ENCODE assay signal across 20 cellular contexts in genomic region chr3:178353292-178353814, GRCh38.
DNase-seq lines count a peak whose midpoint lies in the region; ATAC-seq, FAIRE-seq and TF ChIP-seq lines count a peak whose summit lies in the region.
"Had no signal": no experiment of that assay in that cellular context is flagged by ENCODE, and none has a peak within 500 bp of the region (broad histone marks: within the 10 kb centered on the region; RNA-seq: fewer than 3 reads in every experiment).

No MANE protein-coding gene starts in this region.

- TF ChIP-seq RAD21 in A549 (conservative IDR thresholded peaks at IDR 0.05 in 1 of 2, IDR thresholded peaks at IDR 0.05 in 1 of 2), result no peak

- peaks cover 36% of the 10 kb centered on the region; the same call in 2 of the 3 replicates for H3K4me1 ChIP-seq in A549
- peaks cover 27% of the 10 kb centered on the region for H3K4me1 ChIP-seq in SJSA1 (replicated peaks)
- H3K4me1 ChIP-seq in sigmoid colon, result peaks cover 0 to 16% (median 9%) of the 10 kb centered on the region in 4 donors
- H3K4me1 ChIP-seq: foreskin keratinocyte, lower lobe of right lung, right lobe of liver had no signal

- H3K9me3 ChIP-seq in A549 (peaks cover 6% of the 10 kb centered on the region; the same call in 1 of the 3 replicates), SJSA1 (replicated peaks) (no peaks in the 10 kb centered on the region), sigmoid colon (no peaks in the 10 kb centered on the region)
- H3K9me3 ChIP-seq: HAP-1, lower lobe of right lung, tibial nerve had no signal

- CTCF ChIA-PET in A549 (lab: Yijun Ruan, JAX), result no interaction called here

- TF ChIP-seq CTCF in A549 (IDR thresholded peaks at IDR 0.05) (no peak), lower leg skin (IDR thresholded peaks at IDR 0.05) (no peak), sigmoid colon (IDR thresholded peaks at IDR 0.05) (no peak)

- TF ChIP-seq POLR2A in A549 (IDR thresholded peaks at IDR 0.05; ENCODE audit: low read length), result no peak
- TF ChIP-seq POLR2A in lower leg skin (IDR thresholded peaks at IDR 0.05), result no peak
- no peak for TF ChIP-seq POLR2A in sigmoid colon (IDR thresholded peaks at IDR 0.05)

- H3K27me3 ChIP-seq in SJSA1 (replicated peaks), result no peaks in the 10 kb centered on the region
- no peaks in the 10 kb centered on the region for H3K27me3 ChIP-seq in sigmoid colon
- H3K27me3 ChIP-seq: foreskin keratinocyte, right lobe of liver, tibial nerve had no signal

- H3K4me2 ChIP-seq in A549, result peak overlapping the region; percentile 79

- no peak for FAIRE-seq in A549 (lab: Jason Lieb, UNC)

- ATAC-seq in A549 (no peak), HG03045 (IDR thresholded peaks at IDR 0.05; ENCODE audit: unreplicated experiment) (no peak), GM18909 (IDR thresholded peaks at IDR 0.05; ENCODE audit: poor library complexity, unreplicated experiment) (no peak)
- ATAC-seq: foreskin keratinocyte, T-cell had no signal

- H3K27ac ChIP-seq in A549 (no peak overlapping the region), SJSA1 (peak overlapping the region; percentile 76), sigmoid colon (no peak overlapping the region)
- H3K27ac ChIP-seq: foreskin keratinocyte, lower lobe of right lung, right lobe of liver, tibial nerve had no signal

- intact Hi-C loops in lower leg skin (cut with DNase I; ENCODE audit: low total_unique reads) (no loop called here), sigmoid colon (cut with DNase I) (no loop called here)

- no peaks in the 10 kb centered on the region for H3K36me3 ChIP-seq in SJSA1
- H3K36me3 ChIP-seq in sigmoid colon, result no peaks in the 10 kb centered on the region
- H3K36me3 ChIP-seq: HAP-1, lower lobe of right lung, right lobe of liver, tibial nerve had no signal

- POLR2A ChIA-PET in A549 (lab: Yijun Ruan, JAX), result no interaction called here

- DNase-seq in A549 (ENCODE audit: low read depth in 1 of 2, low spot score in 1 of 2), result no peak
- DNase-seq in GM04504 (ENCODE audit: low read depth), result peak; percentile 38
- DNase-seq in SJSA1 (ENCODE audit: low read depth in 1 of 2, low spot score in 2 of 2), result peak in 1 of 2 experiments; percentile 56
- peak; percentile 86 for DNase-seq in fibroblast of peridontal ligament (ENCODE audit: extremely low read depth)
- DNase-seq in lower leg skin (ENCODE audit: low spot score in 2 of 2), result no peak
- DNase-seq in sigmoid colon, result no peak
- DNase-seq: activated CD4-positive, CD25-positive, alpha-beta regulatory T cell; activated effector memory CD4-positive, alpha-beta T cell treated with anti-CD3 and anti-CD28 coated beads, Interleukin-2, amount 50 U/mL, for 16 hours; AML-193; aorta; lower lobe of right lung; NCI-H524 treated with DMSO at 0.1 percent for 48 hours; right lobe of liver; stimulated activated CD4-positive, alpha-beta T cell treated with anti-CD3 and anti-CD28 coated beads, Interleukin-4, amount 100 ng/mL, for 24 hours; T-cell had no signal

- H3K4me3 ChIP-seq in A549 (no peak overlapping the region), SJSA1 (no peak overlapping the region), lower leg skin (ENCODE audit: low read depth, poor library complexity, severe bottlenecking) (no peak overlapping the region), sigmoid colon (no peak overlapping the region)
- H3K4me3 ChIP-seq: HAP-1, lower lobe of right lung, right lobe of liver, tibial nerve had no signal

- TF ChIP-seq EP300 in A549 (IDR thresholded peaks at IDR 0.05) (no peak), sigmoid colon (IDR thresholded peaks at IDR 0.05) (no peak)

TF ChIP-seq in A549, 52 proteins besides CTCF, POLR2A, EP300 and RAD21:
- TF ChIP-seq GATA3 (IDR thresholded peaks at IDR 0.05; ENCODE audit: borderline replicate concordance) (no peak), ESRRA (IDR thresholded peaks at IDR 0.05; ENCODE audit: borderline replicate concordance, low read length) (no peak), KDM1A (IDR thresholded peaks at IDR 0.05; ENCODE audit: low read depth) (no peak), MYC (IDR thresholded peaks at IDR 0.05; ENCODE audit: borderline replicate concordance, low read length) (no peak), ZFP36 (IDR thresholded peaks at IDR 0.05; ENCODE audit: borderline replicate concordance, partially characterized antibody) (no peak), PBX3 (IDR thresholded peaks at IDR 0.05) (no peak), NR3C1 (IDR thresholded peaks at IDR 0.05) (no peak), PHF8 (IDR thresholded peaks at IDR 0.05; ENCODE audit: borderline replicate concordance, low read depth) (no peak), TFCP2L1 (CRISPR knock-in tag; IDR thresholded peaks at IDR 0.05) (no peak), REST (IDR thresholded peaks at IDR 0.05) (no peak), MAZ (IDR thresholded peaks at IDR 0.05; ENCODE audit: borderline replicate concordance, low read depth, low read length) (no peak), CBX8 (IDR thresholded peaks at IDR 0.05) (no peak)

Comparison
In these comparisons a context has a peak if more than half of its experiments do, and no peak if none do; other contexts are left out.
1. DNase-seq: peak in GM04504 (single experiment) and fibroblast of peridontal ligament (single experiment); none in A549 (0 of 2), lower leg skin (0 of 2) and sigmoid colon (single experiment).